1 cellular context compared by ENCODE assay signal in the genomic region with DNA sequence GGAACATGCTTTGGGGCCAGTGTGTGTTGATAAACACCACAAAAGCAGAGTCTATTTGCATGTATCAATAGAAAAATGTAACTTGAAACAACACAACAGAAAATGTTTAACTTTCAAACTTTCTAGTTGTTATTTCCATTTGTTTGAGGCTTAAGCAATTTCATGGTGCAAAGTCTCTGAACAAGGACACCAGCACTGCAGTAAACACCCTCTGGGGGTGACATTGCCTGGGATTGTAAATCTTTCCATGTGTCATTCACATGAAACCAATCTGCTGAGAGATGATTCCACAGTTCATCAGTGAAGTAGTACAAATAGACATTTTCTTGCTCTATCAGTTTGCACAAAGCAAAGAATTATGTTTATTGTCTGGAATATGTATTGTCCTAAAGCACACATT.
TF ChIP-seq lines count a peak whose summit lies in the region.

No MANE protein-coding gene starts in this region.

TF ChIP-seq in H1, 55 proteins besides CTCF, POLR2A, EP300 and RAD21:
- TF ChIP-seq CEBPB (IDR thresholded peaks at IDR 0.05; ENCODE audit: low read depth, low read length) (no peak), POLR2AphosphoS5 (IDR thresholded peaks at IDR 0.05; ENCODE audit: low read depth, low read length) (no peak), KDM5A (IDR thresholded peaks at IDR 0.05; ENCODE audit: low read length) (no peak), ASH2L (IDR thresholded peaks at IDR 0.05; ENCODE audit: low read length) (no peak), SIX5 (IDR thresholded peaks at IDR 0.05; ENCODE audit: low read depth, low read length) (no peak), CHD1 (IDR thresholded peaks at IDR 0.05; ENCODE audit: low read depth, low read length) (no peak), SAP30 (IDR thresholded peaks at IDR 0.05; ENCODE audit: insufficient read depth, insufficient replicate concordance, low read length) (no peak), HDAC2 (IDR thresholded peaks at IDR 0.05; ENCODE audit: borderline replicate concordance in 1 of 2, low read depth in 2 of 2, low read length in 2 of 2) (no peak), SRF (IDR thresholded peaks at IDR 0.05; ENCODE audit: low read depth, low read length) (no peak), SIN3A (conservative IDR thresholded peaks at IDR 0.05 in 1 of 2, IDR thresholded peaks at IDR 0.05 in 1 of 2; ENCODE audit: low read depth in 1 of 2, low read length in 2 of 2) (no peak), CHD2 (IDR thresholded peaks at IDR 0.05; ENCODE audit: low read length) (no peak), YY1 (IDR thresholded peaks at IDR 0.05; ENCODE audit: low read depth, low read length) (no peak), EGR1 (IDR thresholded peaks at IDR 0.05; ENCODE audit: borderline replicate concordance, low read depth, low read length) (no peak), TBP (IDR thresholded peaks at IDR 0.05; ENCODE audit: low read depth, low read length) (no peak), SP4 (IDR thresholded peaks at IDR 0.05; ENCODE audit: low read length) (no peak), SP1 (IDR thresholded peaks at IDR 0.05; ENCODE audit: low read depth, low read length) (no peak), CBX5 (IDR thresholded peaks at IDR 0.05; ENCODE audit: low read depth, low read length) (no peak)
- TF ChIP-seq, protein P1, sequence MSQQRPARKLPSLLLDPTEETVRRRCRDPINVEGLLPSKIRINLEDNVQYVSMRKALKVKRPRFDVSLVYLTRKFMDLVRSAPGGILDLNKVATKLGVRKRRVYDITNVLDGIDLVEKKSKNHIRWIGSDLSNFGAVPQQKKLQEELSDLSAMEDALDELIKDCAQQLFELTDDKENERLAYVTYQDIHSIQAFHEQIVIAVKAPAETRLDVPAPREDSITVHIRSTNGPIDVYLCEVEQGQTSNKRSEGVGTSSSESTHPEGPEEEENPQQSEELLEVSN (IDR thresholded peaks at IDR 0.05), result no peak
